Comparison of ENCODE assay signal across 1 cellular context in the genomic region with DNA sequence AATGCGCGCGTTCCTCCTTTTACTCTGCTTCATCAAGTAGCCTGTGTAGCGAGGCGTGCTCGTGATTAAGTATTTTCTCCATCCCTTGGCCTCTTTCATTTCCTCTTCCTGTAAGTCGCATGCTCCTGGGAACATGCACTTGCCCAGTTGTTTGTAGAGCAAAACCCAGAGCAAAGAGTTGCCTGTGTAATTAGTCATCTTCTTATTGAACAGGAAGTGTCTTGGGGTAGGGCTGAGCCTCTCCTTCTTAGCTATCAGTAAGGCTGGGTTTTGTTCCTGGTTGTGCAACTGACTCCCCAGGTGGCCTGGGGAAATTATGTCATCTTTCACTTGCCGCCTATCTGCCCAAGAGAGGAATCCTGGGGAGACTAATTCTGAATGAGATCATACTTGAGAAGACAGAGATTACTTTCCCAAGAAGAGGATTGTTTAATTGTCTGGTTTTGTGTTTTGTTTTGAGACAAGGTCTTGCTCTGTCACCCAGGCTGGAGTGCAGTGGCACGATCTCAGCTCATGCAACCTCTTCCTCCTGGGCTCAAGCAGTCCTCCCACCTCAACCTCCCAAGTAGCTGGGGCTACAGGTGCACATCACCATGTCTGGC.
TF ChIP-seq lines count a peak whose summit lies in the region.

No MANE protein-coding gene starts in this region.

TF ChIP-seq in K562, 482 proteins besides CTCF, POLR2A, EP300 and RAD21 (continued from another document and continues in another):
- TF ChIP-seq, protein P1, sequence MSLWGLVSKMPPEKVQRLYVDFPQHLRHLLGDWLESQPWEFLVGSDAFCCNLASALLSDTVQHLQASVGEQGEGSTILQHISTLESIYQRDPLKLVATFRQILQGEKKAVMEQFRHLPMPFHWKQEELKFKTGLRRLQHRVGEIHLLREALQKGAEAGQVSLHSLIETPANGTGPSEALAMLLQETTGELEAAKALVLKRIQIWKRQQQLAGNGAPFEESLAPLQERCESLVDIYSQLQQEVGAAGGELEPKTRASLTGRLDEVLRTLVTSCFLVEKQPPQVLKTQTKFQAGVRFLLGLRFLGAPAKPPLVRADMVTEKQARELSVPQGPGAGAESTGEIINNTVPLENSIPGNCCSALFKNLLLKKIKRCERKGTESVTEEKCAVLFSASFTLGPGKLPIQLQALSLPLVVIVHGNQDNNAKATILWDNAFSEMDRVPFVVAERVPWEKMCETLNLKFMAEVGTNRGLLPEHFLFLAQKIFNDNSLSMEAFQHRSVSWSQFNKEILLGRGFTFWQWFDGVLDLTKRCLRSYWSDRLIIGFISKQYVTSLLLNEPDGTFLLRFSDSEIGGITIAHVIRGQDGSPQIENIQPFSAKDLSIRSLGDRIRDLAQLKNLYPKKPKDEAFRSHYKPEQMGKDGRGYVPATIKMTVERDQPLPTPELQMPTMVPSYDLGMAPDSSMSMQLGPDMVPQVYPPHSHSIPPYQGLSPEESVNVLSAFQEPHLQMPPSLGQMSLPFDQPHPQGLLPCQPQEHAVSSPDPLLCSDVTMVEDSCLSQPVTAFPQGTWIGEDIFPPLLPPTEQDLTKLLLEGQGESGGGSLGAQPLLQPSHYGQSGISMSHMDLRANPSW (CRISPR knock-in tag; IDR thresholded peaks at IDR 0.05): no peak
- TF ChIP-seq NR2C2 (CRISPR knock-in tag; IDR thresholded peaks at IDR 0.05) (no peak), NR2C2 (tag; IDR thresholded peaks at IDR 0.05) (0 out of 2 replicates have a peak, but pooled peaks have one; percentile 23), TEAD1 (CRISPR knock-in tag; IDR thresholded peaks at IDR 0.05) (no peak), FOXK1 (CRISPR knock-in tag; IDR thresholded peaks at IDR 0.05; ENCODE audit: borderline replicate concordance) (no peak), RBFOX2 (IDR thresholded peaks at IDR 0.05; ENCODE audit: low read depth, low read length) (no peak), SNRNP70 (optimal IDR thresholded peaks at IDR 0.05; ENCODE audit: low read depth, low read length) (no peak), KDM1A (IDR thresholded peaks at IDR 0.05) (peak in 1 of 2 experiments; percentile 39; a peak in 1 of 4 replicates), NR3C1 (CRISPR knock-in tag; IDR thresholded peaks at IDR 0.05) (no peak), CBX1 (IDR thresholded peaks at IDR 0.05; ENCODE audit: low read depth) (no peak), ZKSCAN8 (CRISPR knock-in tag; IDR thresholded peaks at IDR 0.05) (peak; percentile 31; the same call in 1 of the 2 replicates), JUND (IDR thresholded peaks at IDR 0.05; ENCODE audit: borderline replicate concordance, low read depth, low read length) (peak; percentile 93), JUND (tag; IDR thresholded peaks at IDR 0.05; ENCODE audit: borderline replicate concordance, low read depth, low read length) (peak; percentile 94), RCOR1 (IDR thresholded peaks at IDR 0.05; ENCODE audit: borderline replicate concordance in 1 of 2, low read depth in 2 of 2, low read length in 2 of 2) (peak in 1 of 2 experiments; percentile 82; a peak in 1 of 4 replicates), BRD4 (IDR thresholded peaks at IDR 0.05) (no peak), DMBX1 (CRISPR knock-in tag; IDR thresholded peaks at IDR 0.05; ENCODE audit: borderline replicate concordance) (no peak), RBM34 (IDR thresholded peaks at IDR 0.05; ENCODE audit: borderline replicate concordance, insufficient read depth, low read length) (no peak), SLC30A9 (CRISPR knock-in tag; IDR thresholded peaks at IDR 0.05) (no peak)
- TF ChIP-seq, protein P2, sequence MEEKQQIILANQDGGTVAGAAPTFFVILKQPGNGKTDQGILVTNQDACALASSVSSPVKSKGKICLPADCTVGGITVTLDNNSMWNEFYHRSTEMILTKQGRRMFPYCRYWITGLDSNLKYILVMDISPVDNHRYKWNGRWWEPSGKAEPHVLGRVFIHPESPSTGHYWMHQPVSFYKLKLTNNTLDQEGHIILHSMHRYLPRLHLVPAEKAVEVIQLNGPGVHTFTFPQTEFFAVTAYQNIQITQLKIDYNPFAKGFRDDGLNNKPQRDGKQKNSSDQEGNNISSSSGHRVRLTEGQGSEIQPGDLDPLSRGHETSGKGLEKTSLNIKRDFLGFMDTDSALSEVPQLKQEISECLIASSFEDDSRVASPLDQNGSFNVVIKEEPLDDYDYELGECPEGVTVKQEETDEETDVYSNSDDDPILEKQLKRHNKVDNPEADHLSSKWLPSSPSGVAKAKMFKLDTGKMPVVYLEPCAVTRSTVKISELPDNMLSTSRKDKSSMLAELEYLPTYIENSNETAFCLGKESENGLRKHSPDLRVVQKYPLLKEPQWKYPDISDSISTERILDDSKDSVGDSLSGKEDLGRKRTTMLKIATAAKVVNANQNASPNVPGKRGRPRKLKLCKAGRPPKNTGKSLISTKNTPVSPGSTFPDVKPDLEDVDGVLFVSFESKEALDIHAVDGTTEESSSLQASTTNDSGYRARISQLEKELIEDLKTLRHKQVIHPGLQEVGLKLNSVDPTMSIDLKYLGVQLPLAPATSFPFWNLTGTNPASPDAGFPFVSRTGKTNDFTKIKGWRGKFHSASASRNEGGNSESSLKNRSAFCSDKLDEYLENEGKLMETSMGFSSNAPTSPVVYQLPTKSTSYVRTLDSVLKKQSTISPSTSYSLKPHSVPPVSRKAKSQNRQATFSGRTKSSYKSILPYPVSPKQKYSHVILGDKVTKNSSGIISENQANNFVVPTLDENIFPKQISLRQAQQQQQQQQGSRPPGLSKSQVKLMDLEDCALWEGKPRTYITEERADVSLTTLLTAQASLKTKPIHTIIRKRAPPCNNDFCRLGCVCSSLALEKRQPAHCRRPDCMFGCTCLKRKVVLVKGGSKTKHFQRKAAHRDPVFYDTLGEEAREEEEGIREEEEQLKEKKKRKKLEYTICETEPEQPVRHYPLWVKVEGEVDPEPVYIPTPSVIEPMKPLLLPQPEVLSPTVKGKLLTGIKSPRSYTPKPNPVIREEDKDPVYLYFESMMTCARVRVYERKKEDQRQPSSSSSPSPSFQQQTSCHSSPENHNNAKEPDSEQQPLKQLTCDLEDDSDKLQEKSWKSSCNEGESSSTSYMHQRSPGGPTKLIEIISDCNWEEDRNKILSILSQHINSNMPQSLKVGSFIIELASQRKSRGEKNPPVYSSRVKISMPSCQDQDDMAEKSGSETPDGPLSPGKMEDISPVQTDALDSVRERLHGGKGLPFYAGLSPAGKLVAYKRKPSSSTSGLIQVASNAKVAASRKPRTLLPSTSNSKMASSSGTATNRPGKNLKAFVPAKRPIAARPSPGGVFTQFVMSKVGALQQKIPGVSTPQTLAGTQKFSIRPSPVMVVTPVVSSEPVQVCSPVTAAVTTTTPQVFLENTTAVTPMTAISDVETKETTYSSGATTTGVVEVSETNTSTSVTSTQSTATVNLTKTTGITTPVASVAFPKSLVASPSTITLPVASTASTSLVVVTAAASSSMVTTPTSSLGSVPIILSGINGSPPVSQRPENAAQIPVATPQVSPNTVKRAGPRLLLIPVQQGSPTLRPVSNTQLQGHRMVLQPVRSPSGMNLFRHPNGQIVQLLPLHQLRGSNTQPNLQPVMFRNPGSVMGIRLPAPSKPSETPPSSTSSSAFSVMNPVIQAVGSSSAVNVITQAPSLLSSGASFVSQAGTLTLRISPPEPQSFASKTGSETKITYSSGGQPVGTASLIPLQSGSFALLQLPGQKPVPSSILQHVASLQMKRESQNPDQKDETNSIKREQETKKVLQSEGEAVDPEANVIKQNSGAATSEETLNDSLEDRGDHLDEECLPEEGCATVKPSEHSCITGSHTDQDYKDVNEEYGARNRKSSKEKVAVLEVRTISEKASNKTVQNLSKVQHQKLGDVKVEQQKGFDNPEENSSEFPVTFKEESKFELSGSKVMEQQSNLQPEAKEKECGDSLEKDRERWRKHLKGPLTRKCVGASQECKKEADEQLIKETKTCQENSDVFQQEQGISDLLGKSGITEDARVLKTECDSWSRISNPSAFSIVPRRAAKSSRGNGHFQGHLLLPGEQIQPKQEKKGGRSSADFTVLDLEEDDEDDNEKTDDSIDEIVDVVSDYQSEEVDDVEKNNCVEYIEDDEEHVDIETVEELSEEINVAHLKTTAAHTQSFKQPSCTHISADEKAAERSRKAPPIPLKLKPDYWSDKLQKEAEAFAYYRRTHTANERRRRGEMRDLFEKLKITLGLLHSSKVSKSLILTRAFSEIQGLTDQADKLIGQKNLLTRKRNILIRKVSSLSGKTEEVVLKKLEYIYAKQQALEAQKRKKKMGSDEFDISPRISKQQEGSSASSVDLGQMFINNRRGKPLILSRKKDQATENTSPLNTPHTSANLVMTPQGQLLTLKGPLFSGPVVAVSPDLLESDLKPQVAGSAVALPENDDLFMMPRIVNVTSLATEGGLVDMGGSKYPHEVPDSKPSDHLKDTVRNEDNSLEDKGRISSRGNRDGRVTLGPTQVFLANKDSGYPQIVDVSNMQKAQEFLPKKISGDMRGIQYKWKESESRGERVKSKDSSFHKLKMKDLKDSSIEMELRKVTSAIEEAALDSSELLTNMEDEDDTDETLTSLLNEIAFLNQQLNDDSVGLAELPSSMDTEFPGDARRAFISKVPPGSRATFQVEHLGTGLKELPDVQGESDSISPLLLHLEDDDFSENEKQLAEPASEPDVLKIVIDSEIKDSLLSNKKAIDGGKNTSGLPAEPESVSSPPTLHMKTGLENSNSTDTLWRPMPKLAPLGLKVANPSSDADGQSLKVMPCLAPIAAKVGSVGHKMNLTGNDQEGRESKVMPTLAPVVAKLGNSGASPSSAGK (IDR thresholded peaks at IDR 0.05): peak; percentile 76
- TF ChIP-seq, protein P3, sequence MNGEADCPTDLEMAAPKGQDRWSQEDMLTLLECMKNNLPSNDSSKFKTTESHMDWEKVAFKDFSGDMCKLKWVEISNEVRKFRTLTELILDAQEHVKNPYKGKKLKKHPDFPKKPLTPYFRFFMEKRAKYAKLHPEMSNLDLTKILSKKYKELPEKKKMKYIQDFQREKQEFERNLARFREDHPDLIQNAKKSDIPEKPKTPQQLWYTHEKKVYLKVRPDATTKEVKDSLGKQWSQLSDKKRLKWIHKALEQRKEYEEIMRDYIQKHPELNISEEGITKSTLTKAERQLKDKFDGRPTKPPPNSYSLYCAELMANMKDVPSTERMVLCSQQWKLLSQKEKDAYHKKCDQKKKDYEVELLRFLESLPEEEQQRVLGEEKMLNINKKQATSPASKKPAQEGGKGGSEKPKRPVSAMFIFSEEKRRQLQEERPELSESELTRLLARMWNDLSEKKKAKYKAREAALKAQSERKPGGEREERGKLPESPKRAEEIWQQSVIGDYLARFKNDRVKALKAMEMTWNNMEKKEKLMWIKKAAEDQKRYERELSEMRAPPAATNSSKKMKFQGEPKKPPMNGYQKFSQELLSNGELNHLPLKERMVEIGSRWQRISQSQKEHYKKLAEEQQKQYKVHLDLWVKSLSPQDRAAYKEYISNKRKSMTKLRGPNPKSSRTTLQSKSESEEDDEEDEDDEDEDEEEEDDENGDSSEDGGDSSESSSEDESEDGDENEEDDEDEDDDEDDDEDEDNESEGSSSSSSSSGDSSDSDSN (IDR thresholded peaks at IDR 0.05; ENCODE audit: borderline replicate concordance in 1 of 2, low read depth in 2 of 2, low read length in 2 of 2): no peak
- TF ChIP-seq, protein P4, sequence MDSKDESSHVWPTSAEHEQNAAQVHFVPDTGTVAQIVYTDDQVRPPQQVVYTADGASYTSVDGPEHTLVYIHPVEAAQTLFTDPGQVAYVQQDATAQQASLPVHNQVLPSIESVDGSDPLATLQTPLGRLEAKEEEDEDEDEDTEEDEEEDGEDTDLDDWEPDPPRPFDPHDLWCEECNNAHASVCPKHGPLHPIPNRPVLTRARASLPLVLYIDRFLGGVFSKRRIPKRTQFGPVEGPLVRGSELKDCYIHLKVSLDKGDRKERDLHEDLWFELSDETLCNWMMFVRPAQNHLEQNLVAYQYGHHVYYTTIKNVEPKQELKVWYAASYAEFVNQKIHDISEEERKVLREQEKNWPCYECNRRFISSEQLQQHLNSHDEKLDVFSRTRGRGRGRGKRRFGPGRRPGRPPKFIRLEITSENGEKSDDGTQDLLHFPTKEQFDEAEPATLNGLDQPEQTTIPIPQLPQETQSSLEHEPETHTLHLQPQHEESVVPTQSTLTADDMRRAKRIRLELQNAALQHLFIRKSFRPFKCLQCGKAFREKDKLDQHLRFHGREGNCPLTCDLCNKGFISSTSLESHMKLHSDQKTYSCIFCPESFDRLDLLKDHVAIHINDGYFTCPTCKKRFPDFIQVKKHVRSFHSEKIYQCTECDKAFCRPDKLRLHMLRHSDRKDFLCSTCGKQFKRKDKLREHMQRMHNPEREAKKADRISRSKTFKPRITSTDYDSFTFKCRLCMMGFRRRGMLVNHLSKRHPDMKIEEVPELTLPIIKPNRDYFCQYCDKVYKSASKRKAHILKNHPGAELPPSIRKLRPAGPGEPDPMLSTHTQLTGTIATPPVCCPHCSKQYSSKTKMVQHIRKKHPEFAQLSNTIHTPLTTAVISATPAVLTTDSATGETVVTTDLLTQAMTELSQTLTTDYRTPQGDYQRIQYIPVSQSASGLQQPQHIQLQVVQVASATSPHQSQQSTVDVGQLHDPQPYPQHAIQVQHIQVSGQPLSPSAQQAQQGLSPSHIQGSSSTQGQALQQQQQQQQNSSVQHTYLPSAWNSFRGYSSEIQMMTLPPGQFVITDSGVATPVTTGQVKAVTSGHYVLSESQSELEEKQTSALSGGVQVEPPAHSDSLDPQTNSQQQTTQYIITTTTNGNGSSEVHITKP (IDR thresholded peaks at IDR 0.05; ENCODE audit: partially characterized antibody): peak; percentile 43
- TF ChIP-seq, protein P5, sequence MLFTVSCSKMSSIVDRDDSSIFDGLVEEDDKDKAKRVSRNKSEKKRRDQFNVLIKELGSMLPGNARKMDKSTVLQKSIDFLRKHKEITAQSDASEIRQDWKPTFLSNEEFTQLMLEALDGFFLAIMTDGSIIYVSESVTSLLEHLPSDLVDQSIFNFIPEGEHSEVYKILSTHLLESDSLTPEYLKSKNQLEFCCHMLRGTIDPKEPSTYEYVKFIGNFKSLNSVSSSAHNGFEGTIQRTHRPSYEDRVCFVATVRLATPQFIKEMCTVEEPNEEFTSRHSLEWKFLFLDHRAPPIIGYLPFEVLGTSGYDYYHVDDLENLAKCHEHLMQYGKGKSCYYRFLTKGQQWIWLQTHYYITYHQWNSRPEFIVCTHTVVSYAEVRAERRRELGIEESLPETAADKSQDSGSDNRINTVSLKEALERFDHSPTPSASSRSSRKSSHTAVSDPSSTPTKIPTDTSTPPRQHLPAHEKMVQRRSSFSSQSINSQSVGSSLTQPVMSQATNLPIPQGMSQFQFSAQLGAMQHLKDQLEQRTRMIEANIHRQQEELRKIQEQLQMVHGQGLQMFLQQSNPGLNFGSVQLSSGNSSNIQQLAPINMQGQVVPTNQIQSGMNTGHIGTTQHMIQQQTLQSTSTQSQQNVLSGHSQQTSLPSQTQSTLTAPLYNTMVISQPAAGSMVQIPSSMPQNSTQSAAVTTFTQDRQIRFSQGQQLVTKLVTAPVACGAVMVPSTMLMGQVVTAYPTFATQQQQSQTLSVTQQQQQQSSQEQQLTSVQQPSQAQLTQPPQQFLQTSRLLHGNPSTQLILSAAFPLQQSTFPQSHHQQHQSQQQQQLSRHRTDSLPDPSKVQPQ (CRISPR knock-in tag; IDR thresholded peaks at IDR 0.05; ENCODE audit: borderline replicate concordance): no peak
- TF ChIP-seq, protein P6, sequence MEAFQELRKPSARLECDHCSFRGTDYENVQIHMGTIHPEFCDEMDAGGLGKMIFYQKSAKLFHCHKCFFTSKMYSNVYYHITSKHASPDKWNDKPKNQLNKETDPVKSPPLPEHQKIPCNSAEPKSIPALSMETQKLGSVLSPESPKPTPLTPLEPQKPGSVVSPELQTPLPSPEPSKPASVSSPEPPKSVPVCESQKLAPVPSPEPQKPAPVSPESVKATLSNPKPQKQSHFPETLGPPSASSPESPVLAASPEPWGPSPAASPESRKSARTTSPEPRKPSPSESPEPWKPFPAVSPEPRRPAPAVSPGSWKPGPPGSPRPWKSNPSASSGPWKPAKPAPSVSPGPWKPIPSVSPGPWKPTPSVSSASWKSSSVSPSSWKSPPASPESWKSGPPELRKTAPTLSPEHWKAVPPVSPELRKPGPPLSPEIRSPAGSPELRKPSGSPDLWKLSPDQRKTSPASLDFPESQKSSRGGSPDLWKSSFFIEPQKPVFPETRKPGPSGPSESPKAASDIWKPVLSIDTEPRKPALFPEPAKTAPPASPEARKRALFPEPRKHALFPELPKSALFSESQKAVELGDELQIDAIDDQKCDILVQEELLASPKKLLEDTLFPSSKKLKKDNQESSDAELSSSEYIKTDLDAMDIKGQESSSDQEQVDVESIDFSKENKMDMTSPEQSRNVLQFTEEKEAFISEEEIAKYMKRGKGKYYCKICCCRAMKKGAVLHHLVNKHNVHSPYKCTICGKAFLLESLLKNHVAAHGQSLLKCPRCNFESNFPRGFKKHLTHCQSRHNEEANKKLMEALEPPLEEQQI (IDR thresholded peaks at IDR 0.05): no peak
